In genomic region chr3:158095302-158095997, GRCh38 we compare ENCODE assay signal across 1 cellular context.
TF ChIP-seq lines count a peak whose summit lies in the region.

No MANE protein-coding gene starts in this region.

TF ChIP-seq in GM12878, 131 proteins besides CTCF, POLR2A, EP300 and RAD21 (continued from another document):
- TF ChIP-seq BCLAF1 (IDR thresholded peaks at IDR 0.05) (no peak), SIN3A (IDR thresholded peaks at IDR 0.05; ENCODE audit: low read depth, low read length) (no peak), DPF2 (IDR thresholded peaks at IDR 0.05) (no peak), ZNF274 (IDR thresholded peaks at IDR 0.05; ENCODE audit: insufficient read depth, insufficient read length) (no peak), NR2C2 (IDR thresholded peaks at IDR 0.05; ENCODE audit: borderline replicate concordance, control insufficient read depth, insufficient read length, low read depth) (no peak), NR2F1 (conservative IDR thresholded peaks at IDR 0.05) (no peak), TCF7 (IDR thresholded peaks at IDR 0.05; ENCODE audit: borderline replicate concordance) (no peak), SREBF1 (IDR thresholded peaks at IDR 0.05; ENCODE audit: low read length) (no peak), LARP7 (IDR thresholded peaks at IDR 0.05) (no peak), ZNF384 (IDR thresholded peaks at IDR 0.05; ENCODE audit: borderline replicate concordance, low read depth, low read length) (no peak), TCF3 (IDR thresholded peaks at IDR 0.05; ENCODE audit: borderline replicate concordance, insufficient read depth, low read depth, low read length) (no peak), TBL1XR1 (IDR thresholded peaks at IDR 0.05; ENCODE audit: low read depth, low read length) (no peak), ATF3 (IDR thresholded peaks at IDR 0.05; ENCODE audit: borderline replicate concordance, extremely low read depth, low read depth, low read length) (no peak), BRCA1 (IDR thresholded peaks at IDR 0.05; ENCODE audit: low read depth, low read length) (no peak), SMC3 (IDR thresholded peaks at IDR 0.05; ENCODE audit: borderline replicate concordance, low read length) (no peak), EZH2 (IDR thresholded peaks at IDR 0.05; ENCODE audit: borderline replicate concordance, control insufficient read depth, low read depth, low read length) (no peak), EGR1 (IDR thresholded peaks at IDR 0.05; ENCODE audit: borderline replicate concordance in 1 of 2, low read depth in 2 of 2, low read length in 2 of 2) (no peak)
TF ChIP-seq in GM12878: peak in this region for 0.
